Comparison of ENCODE assay signal across 8 cellular contexts in the genomic region with DNA sequence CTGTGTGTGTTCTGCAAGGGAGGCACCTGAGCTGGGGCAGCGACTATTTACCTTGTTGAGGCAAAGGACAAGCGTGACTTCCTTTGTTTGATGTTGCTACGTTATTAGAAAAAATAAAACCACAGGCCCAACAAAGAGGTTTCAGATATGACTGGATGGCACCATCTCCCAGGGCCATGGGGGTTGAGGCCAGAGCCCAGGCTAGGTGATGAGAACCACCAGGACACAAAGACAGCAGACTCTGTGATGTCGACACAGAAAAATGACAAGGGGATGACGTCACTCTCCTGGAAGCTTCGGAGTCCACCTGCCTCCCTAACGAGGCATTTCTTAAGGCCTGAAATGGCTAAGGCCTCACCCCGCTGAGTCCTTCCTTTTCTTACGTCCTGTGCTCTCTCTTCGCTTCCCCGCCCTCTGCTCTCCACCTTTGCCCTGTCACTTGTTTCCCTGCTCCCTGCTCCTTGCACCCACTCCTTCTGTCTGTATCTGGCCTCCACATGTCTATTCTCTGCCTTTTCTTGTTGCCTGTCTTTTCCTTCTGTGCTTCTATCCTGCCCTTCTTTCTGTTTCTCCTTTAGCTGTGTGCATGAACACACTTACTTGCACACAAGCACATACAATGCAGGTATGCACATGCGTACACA.
DNase-seq lines count a peak whose midpoint lies in the region; ATAC-seq and TF ChIP-seq lines count a peak whose summit lies in the region.

No MANE protein-coding gene starts in this region.

- WGBS in spleen, 5 donors, result 52 to 62% (median 58%) methylated on average over 12 of the region's 12 CpGs

- H3K27me3 ChIP-seq in spleen (replicated peaks in 1 of 7), result no peaks in the 10 kb centered on the region

- H3K4me3 ChIP-seq in spleen, result peak overlapping the region in 1 of 8 donors; percentile 41
- H3K4me3 ChIP-seq in coronary artery, result no peak overlapping the region

- TF ChIP-seq POLR2A in spleen (IDR thresholded peaks at IDR 0.05), result no peak

- peaks cover 0 to 52% (median 33%) of the 10 kb centered on the region in 6 donors for H3K4me1 ChIP-seq in spleen

- peak; percentile 93 for DNase-seq in DMS153 (lab: John Stamatoyannopoulos, UW)
- DNase-seq in NCI-H510A treated with DMSO at 0.1 percent for 48 hours (lab: John Stamatoyannopoulos, UW), result peak; percentile 99
- DNase-seq in astrocyte of the hippocampus (ENCODE audit: low read depth, low spot score), result peak; percentile 42
- no peak for DNase-seq in spleen
- DNase-seq in coronary artery (ENCODE audit: low spot score), result no peak
- DNase-seq in NCI-H1092 (lab: John Stamatoyannopoulos, UW), result no peak

- ATAC-seq in GM21423 (IDR thresholded peaks at IDR 0.05; ENCODE audit: unreplicated experiment), result peak; percentile 30
- ATAC-seq in GM21825 (IDR thresholded peaks at IDR 0.05; ENCODE audit: unreplicated experiment), result no peak

- peak overlapping the region in 5 of 8 donors; percentile 35 to 78 (median 58) for H3K27ac ChIP-seq in spleen
- no peak overlapping the region for H3K27ac ChIP-seq in coronary artery

- no peaks in the 10 kb centered on the region for H3K36me3 ChIP-seq in spleen

- intact Hi-C loops in spleen (cut with DNase I; ENCODE audit: low total_unique reads), result no loop called here

- TF ChIP-seq CTCF in spleen (IDR thresholded peaks at IDR 0.05 in 8 of 11, conservative IDR thresholded peaks at IDR 0.05 in 3 of 11), result no peak
- no peak for TF ChIP-seq CTCF in coronary artery (IDR thresholded peaks at IDR 0.05)

- no peaks in the 10 kb centered on the region for H3K9me3 ChIP-seq in spleen

Comparison
In these comparisons a context has a peak if more than half of its experiments do, and no peak if none do; other contexts are left out.
1. DNase-seq: peak in DMS153 (single experiment), NCI-H510A treated with DMSO at 0.1 percent for 48 hours (single experiment) and astrocyte of the hippocampus (single experiment); none in spleen (single experiment), coronary artery (single experiment) and NCI-H1092 (single experiment).
2. H3K27ac ChIP-seq: peak in spleen (5 of 8); none in coronary artery (0 of 2).